In the genomic region with DNA sequence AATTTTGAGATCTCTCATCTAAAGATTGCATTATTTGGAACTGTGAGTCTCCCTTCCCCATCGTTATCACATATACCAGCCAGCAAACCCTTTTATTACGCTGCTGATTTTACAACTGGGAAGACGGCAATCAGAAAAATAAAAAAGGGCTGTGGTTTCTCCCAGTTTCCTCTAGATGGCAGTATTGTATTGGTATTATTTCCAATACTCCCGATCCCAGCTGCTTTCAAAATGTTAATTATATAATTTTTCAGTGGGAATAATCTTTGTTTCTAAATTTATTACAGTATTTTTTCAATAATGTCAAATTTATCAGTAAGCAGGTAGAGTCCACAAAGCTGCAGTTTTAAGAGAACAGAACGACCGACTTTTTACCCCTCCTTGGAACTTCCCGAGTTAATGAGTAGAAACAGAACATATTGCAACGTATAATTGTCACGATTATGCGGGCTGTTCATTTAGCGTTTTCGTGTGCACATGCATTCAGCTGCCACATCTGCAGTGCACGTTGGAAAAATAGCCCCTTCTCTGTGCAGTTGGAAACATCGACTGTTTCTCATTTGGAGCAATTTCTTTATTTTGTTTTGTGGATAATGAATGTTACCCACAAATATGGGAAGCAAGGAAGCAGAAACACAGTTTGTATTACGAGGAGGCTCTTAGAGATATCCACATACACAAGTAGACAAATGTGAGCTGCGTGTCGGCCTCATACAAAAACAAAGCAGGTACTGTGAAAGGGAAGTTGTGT, we compare ENCODE assay signal across 8 cellular contexts.
DNase-seq lines count a peak whose midpoint lies in the region; ATAC-seq lines count a peak whose summit lies in the region.

No MANE protein-coding gene starts in this region.

- POLR2A ChIA-PET in activated naive CD8-positive, alpha-beta T cell treated with anti-CD3 and anti-CD28 coated beads, Interleukin-2, amount 10 ng/mL, durations not matched to agents 7 days and 5 days (lab: Charles Lee), result no interaction called here

- ATAC-seq in activated naive CD8-positive, alpha-beta T cell treated with anti-CD3 and anti-CD28 coated beads, Interleukin-2, amount 10 ng/mL, durations not matched to agents 7 days and 5 days (ENCODE audit: low read depth), result no peak
- ATAC-seq in HG03442 (IDR thresholded peaks at IDR 0.05; ENCODE audit: unreplicated experiment), result no peak
- ATAC-seq in HG03520 (IDR thresholded peaks at IDR 0.05; ENCODE audit: unreplicated experiment), result no peak

- DNase-seq in A172 (ENCODE audit: low spot score) (peak; percentile 13), GM04504 (ENCODE audit: low read depth) (peak; percentile 8), NCI-H1417 treated with DMSO at 0.1 percent for 48 hours (lab: John Stamatoyannopoulos, UW) (peak; percentile 12), iris pigment epithelial cell (ENCODE audit: low read depth) (peak; percentile 17), stromal cell of bone marrow (ENCODE audit: low read depth) (peak; percentile 7)
- no peak for DNase-seq in activated naive CD8-positive, alpha-beta T cell treated with anti-CD3 and anti-CD28 coated beads, Interleukin-2, amount 10 ng/mL, durations not matched to agents 7 days and 5 days

- no peak overlapping the region for H3K27ac Mint-ChIP-seq in activated naive CD8-positive, alpha-beta T cell treated with anti-CD3 and anti-CD28 coated beads, Interleukin-2, amount 10 ng/mL, durations not matched to agents 7 days and 5 days

- no peaks in the 10 kb centered on the region for H3K36me3 Mint-ChIP-seq in activated naive CD8-positive, alpha-beta T cell treated with anti-CD3 and anti-CD28 coated beads, Interleukin-2, amount 10 ng/mL, durations not matched to agents 7 days and 5 days

- peaks cover 4% of the 10 kb centered on the region for H3K4me1 Mint-ChIP-seq in activated naive CD8-positive, alpha-beta T cell treated with anti-CD3 and anti-CD28 coated beads, Interleukin-2, amount 10 ng/mL, durations not matched to agents 7 days and 5 days

- no peaks in the 10 kb centered on the region for H3K9me3 Mint-ChIP-seq in activated naive CD8-positive, alpha-beta T cell treated with anti-CD3 and anti-CD28 coated beads, Interleukin-2, amount 10 ng/mL, durations not matched to agents 7 days and 5 days

- peaks cover 38% of the 10 kb centered on the region for H3K27me3 Mint-ChIP-seq in activated naive CD8-positive, alpha-beta T cell treated with anti-CD3 and anti-CD28 coated beads, Interleukin-2, amount 10 ng/mL, durations not matched to agents 7 days and 5 days

- peak overlapping the region; percentile 18 for H3K4me3 Mint-ChIP-seq in activated naive CD8-positive, alpha-beta T cell treated with anti-CD3 and anti-CD28 coated beads, Interleukin-2, amount 10 ng/mL, durations not matched to agents 7 days and 5 days
